Comparison of ENCODE assay signal across 8 cellular contexts in genomic region chr10:43348511-43349312, GRCh38. TPM values are rescaled to one million over a fixed set of nuclear protein-coding genes. Genes with fewer than 3 reads are reported as not detected.
DNase-seq lines count a peak whose midpoint lies in the region; ATAC-seq and TF ChIP-seq lines count a peak whose summit lies in the region.

No MANE protein-coding gene starts in this region.

- no peaks in the 10 kb centered on the region for H3K36me3 Mint-ChIP-seq in natural killer cell treated with Interleukin-12 subunit alpha and Interleukin-12 subunit beta and Interleukin-15 and Interleukin-18, amount 100 ng/mL, for 72 hours

- WGBS in esophagus muscularis mucosa = 53% methylated on average over 12 of the region's 13 CpGs

- H3K79me2 ChIP-seq in OCI-LY1 (ENCODE audit: insufficient read depth, low read length) = no peaks in the 10 kb centered on the region

- peak overlapping the region; percentile 88 for H2AFZ ChIP-seq in OCI-LY1 (ENCODE audit: low read length)

- peak; percentile 95 for TF ChIP-seq CTCF in OCI-LY1 (IDR thresholded peaks at IDR 0.05; ENCODE audit: low read length)
- peak; percentile 81 to 90 (median 81) for TF ChIP-seq CTCF in esophagus muscularis mucosa (IDR thresholded peaks at IDR 0.05)

- no peak for TF ChIP-seq EP300 in esophagus muscularis mucosa (IDR thresholded peaks at IDR 0.05)

- peaks cover 8% of the 10 kb centered on the region in 2 donors for H3K4me1 Mint-ChIP-seq in natural killer cell treated with Interleukin-12 subunit alpha and Interleukin-12 subunit beta and Interleukin-15 and Interleukin-18, amount 100 ng/mL, for 72 hours (ENCODE audit: low read depth in 2 of 2)

- H4K20me1 ChIP-seq in OCI-LY1 (ENCODE audit: insufficient read depth, low read length) = no peaks in the 10 kb centered on the region

- no peak overlapping the region for H3K9ac ChIP-seq in OCI-LY1 (ENCODE audit: low read length)

- H3K9me3 Mint-ChIP-seq in natural killer cell treated with Interleukin-12 subunit alpha and Interleukin-12 subunit beta and Interleukin-15 and Interleukin-18, amount 100 ng/mL, for 72 hours = no peaks in the 10 kb centered on the region

- H3K27ac Mint-ChIP-seq in natural killer cell treated with Interleukin-12 subunit alpha and Interleukin-12 subunit beta and Interleukin-15 and Interleukin-18, amount 100 ng/mL, for 72 hours = peak overlapping the region in 1 of 2 donors; percentile 56

- peaks cover 6 to 11% of the 10 kb centered on the region in 2 donors for H3K27me3 Mint-ChIP-seq in natural killer cell treated with Interleukin-12 subunit alpha and Interleukin-12 subunit beta and Interleukin-15 and Interleukin-18, amount 100 ng/mL, for 72 hours

- no peak overlapping the region for H3K4me3 Mint-ChIP-seq in natural killer cell treated with Interleukin-12 subunit alpha and Interleukin-12 subunit beta and Interleukin-15 and Interleukin-18, amount 100 ng/mL, for 72 hours

- peaks cover 5% of the 10 kb centered on the region for H3K4me1 ChIP-seq in OCI-LY1 (ENCODE audit: insufficient read depth, low read length, severe bottlenecking)
- H3K4me1 ChIP-seq in esophagus muscularis mucosa = peaks cover 0 to 7% (median 3%) of the 10 kb centered on the region in 4 donors

- intact Hi-C loops in esophagus muscularis mucosa (cut with DNase I) = loop anchor here (2.0 kb wide), 1 partner anchor 56 kb away; no protein-coding TSS in a partner anchor

- no peaks in the 10 kb centered on the region for H3K9me2 ChIP-seq in OCI-LY1 (ENCODE audit: low read depth, low read length)

- H3K27me3 ChIP-seq in OCI-LY1 (ENCODE audit: insufficient read depth, low read length) (no peaks in the 10 kb centered on the region; the same call in 1 of the 2 replicates), esophagus muscularis mucosa (peaks cover 0 to 21% (median 7%) of the 10 kb centered on the region in 4 donors)

- no peak overlapping the region for H3K4me2 ChIP-seq in OCI-LY1 (ENCODE audit: low read length)

- H3K4me3 ChIP-seq in OCI-LY1 (ENCODE audit: low read depth, low read length, poor library complexity, severe bottlenecking) (no peak overlapping the region), esophagus muscularis mucosa (no peak overlapping the region)

- DNase-seq in DMS 273 treated with DMSO at 0.1 percent for 48 hours (lab: John Stamatoyannopoulos, UW) (peak; percentile 46), HS-27A (ENCODE audit: low read depth) (peak; percentile 7), activated T-cell treated with anti-CD3 and anti-CD28 coated beads for 1 hour (ENCODE audit: low read depth) (peak; percentile 83), esophagus muscularis mucosa (ENCODE audit: extremely low spot score) (peak; percentile 95)
- peak; percentile 86 for DNase-seq in natural killer cell treated with Interleukin-12 subunit alpha and Interleukin-12 subunit beta and Interleukin-15 and Interleukin-18, amount 100 ng/mL, for 72 hours (ENCODE audit: low spot score)
- DNase-seq in stimulated activated naive CD4-positive, alpha-beta T cell (lab: John Stamatoyannopoulos, UW) = peak; percentile 64 to 87 (median 74)

- TF ChIP-seq POLR2A in esophagus muscularis mucosa (IDR thresholded peaks at IDR 0.05; ENCODE audit: low read depth) = no peak

- H3K27ac ChIP-seq in OCI-LY1 (ENCODE audit: low read depth, low read length, poor library complexity, severe bottlenecking) = no peak overlapping the region
- no peak overlapping the region for H3K27ac ChIP-seq in esophagus muscularis mucosa (replicated peaks in 1 of 4)

- H3F3A ChIP-seq in OCI-LY1 (ENCODE audit: insufficient read depth, low read length) = no peaks in the 10 kb centered on the region

- H3K9me3 ChIP-seq in OCI-LY1 (ENCODE audit: low read length) (no peaks in the 10 kb centered on the region), esophagus muscularis mucosa (no peaks in the 10 kb centered on the region)

- peak; percentile 100 for ATAC-seq in GM21390 (IDR thresholded peaks at IDR 0.05; ENCODE audit: unreplicated experiment)
- ATAC-seq in natural killer cell treated with Interleukin-12 subunit alpha and Interleukin-12 subunit beta and Interleukin-15 and Interleukin-18, amount 100 ng/mL, for 72 hours = peak; percentile 97

- H3K36me3 ChIP-seq in OCI-LY1 (ENCODE audit: insufficient read depth, low read length) (no peaks in the 10 kb centered on the region), esophagus muscularis mucosa (no peaks in the 10 kb centered on the region)

RNA-seq across cellular contexts. Expression of gene FXYD4, which starts 22.7 kb away (rescaled TPM):
- total RNA-seq in esophagus muscularis mucosa = not detected
- not detected for total RNA-seq in natural killer cell treated with Interleukin-12 subunit alpha and Interleukin-12 subunit beta and Interleukin-15 and Interleukin-18, amount 100 ng/mL, for 72 hours

Comparison
In these comparisons a context has a peak if more than half of its experiments do, and no peak if none do; other contexts are left out.
1. DNase-seq: peak in every context shown above with its lines; median percentile 95 in esophagus muscularis mucosa; 86 in natural killer cell treated with Interleukin-12 subunit alpha and Interleukin-12 subunit beta and Interleukin-15 and Interleukin-18, amount 100 ng/mL, for 72 hours; 83 in activated T-cell treated with anti-CD3 and anti-CD28 coated beads for 1 hour; 74 in stimulated activated naive CD4-positive, alpha-beta T cell; 46 in DMS 273 treated with DMSO at 0.1 percent for 48 hours; 7 in HS-27A.